ENCODE assay signal across 8 cellular contexts in the genomic region with DNA sequence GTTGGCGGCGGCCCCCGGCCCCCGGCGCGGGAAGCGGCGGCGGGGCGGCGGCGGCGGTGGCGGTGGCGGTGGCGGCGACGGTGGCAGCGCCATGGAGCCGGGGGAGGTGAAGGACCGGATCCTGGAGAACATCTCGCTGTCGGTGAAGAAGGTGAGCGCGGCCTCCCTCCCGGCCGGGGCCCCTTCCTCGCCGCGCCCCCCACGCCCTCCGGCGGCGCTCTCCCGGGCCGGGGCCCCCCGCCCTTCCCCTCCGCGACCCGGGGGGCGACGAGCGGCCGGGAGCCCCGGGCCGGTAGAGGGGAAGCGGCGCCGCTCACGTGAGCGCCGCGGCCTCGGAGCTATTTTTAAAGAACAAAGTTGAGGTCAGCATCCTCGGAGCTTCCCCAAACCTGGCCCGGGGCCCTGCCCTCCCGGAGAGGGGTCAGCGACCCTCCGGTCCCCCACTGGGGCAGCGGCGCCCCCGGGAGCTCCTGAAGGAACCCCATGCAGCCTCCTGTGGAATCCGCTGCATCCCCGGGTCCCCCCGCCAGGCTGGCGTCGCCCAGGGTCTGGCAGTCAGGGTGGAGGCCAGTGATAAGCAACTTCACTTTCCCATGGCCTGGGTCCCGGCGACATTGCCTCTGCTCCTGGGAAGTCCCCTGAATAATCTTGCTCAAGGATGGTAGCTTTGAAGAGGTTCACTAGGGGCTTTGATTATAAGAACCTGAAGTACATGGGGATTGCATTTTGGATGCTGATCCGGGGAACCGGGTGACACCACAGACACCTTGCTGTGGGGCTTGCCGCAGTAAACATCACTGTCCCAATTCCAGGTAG. TPM values are rescaled to one million over a fixed set of nuclear protein-coding genes. Genes with fewer than 3 reads are reported as not detected.
DNase-seq lines count a peak whose midpoint lies in the region; FAIRE-seq and TF ChIP-seq lines count a peak whose summit lies in the region.

No MANE protein-coding gene starts in this region.

- no peak overlapping the region for H3K56ac ChIP-seq in H1 (replicated peaks; ENCODE audit: insufficient read length, low read depth, low read length)

- no peak overlapping the region for H2BK12ac ChIP-seq in H1 (ENCODE audit: low read depth, low read length)

- TF ChIP-seq POLR2A in H1 (IDR thresholded peaks at IDR 0.05; ENCODE audit: control extremely low read depth in 1 of 2, low read depth in 2 of 2, low read length in 2 of 2) (no peak), tibial nerve (IDR thresholded peaks at IDR 0.05) (peak in 1 of 2 donors; percentile 18)

- H4K91ac ChIP-seq in H1 (replicated peaks; ENCODE audit: insufficient read length, low read length), result no peak overlapping the region

- H3K9me3 ChIP-seq in HUES64 (ENCODE audit: insufficient read depth, low read depth, low read length), result no peaks in the 10 kb centered on the region
- H3K9me3 ChIP-seq in H1 (ENCODE audit: insufficient read depth in 2 of 2, low read depth in 1 of 2, low read length in 1 of 2), result no peaks in the 10 kb centered on the region
- no peaks in the 10 kb centered on the region for H3K9me3 ChIP-seq in tibial nerve

- H3K4me1 ChIP-seq in HUES64 (ENCODE audit: insufficient read depth, low read length) (peaks cover 7% of the 10 kb centered on the region; the same call in 1 of the 2 replicates), H1 (replicated peaks in 1 of 4; ENCODE audit: control insufficient read depth in 3 of 4, insufficient read depth in 4 of 4, low read length in 3 of 4) (peaks cover 0 to 3% (median 0%) of the 10 kb centered on the region in 4 experiments; a peak in 2 of 7 replicates), tibial nerve (peaks cover 0 to 57% (median 23%) of the 10 kb centered on the region in 4 donors)

- H3K27me3 ChIP-seq in HUES64 (ENCODE audit: insufficient read depth, low read length), result no peaks in the 10 kb centered on the region
- H3K27me3 ChIP-seq in H1 (replicated peaks in 1 of 4; ENCODE audit: control insufficient read depth in 3 of 4, extremely low read depth in 1 of 4, insufficient read depth in 3 of 4, low read length in 3 of 4), result no peaks in the 10 kb centered on the region
- no peaks in the 10 kb centered on the region for H3K27me3 ChIP-seq in tibial nerve

- TF ChIP-seq EP300 in H1 (IDR thresholded peaks at IDR 0.05; ENCODE audit: borderline replicate concordance in 1 of 2, low read depth in 2 of 2, low read length in 2 of 2) (no peak), tibial nerve (IDR thresholded peaks at IDR 0.05) (no peak)

- H3K79me1 ChIP-seq in H1 (ENCODE audit: low read depth, low read length), result peaks cover 3% of the 10 kb centered on the region

- POLR2A ChIA-PET in H1 (lab: Charles Lee; ENCODE audit: partially characterized antibody), result interaction anchor here (0.6 to 2.6 kb wide), 6 partner anchors 13 to 92 kb away, joined by 3 to 7 read pairs (median 4); a partner anchor contains a TSS

- peaks cover 0 to 3% of the 10 kb centered on the region in 2 experiments for H4K20me1 ChIP-seq in H1 (replicated peaks in 1 of 2; ENCODE audit: control insufficient read depth in 1 of 2, insufficient read depth in 2 of 2, low read length in 2 of 2)

- FAIRE-seq in H1 (lab: Jason Lieb, UNC), result no peak

- H3K4me2 ChIP-seq in H1 (ENCODE audit: insufficient read depth in 1 of 2, low read depth in 2 of 2, low read length in 2 of 2), result peak overlapping the region; percentile 56 to 66

- H3K27ac ChIP-seq in HUES64 (ENCODE audit: low read depth, low read length) (no peak overlapping the region; the same call in 1 of the 2 replicates), H1 (ENCODE audit: low read depth, low read length) (no peak overlapping the region), tibial nerve (peak overlapping the region; percentile 86 to 99 (median 96))

- H3K36me3 ChIP-seq in HUES64 (ENCODE audit: insufficient read depth, low read length), result peaks cover 5% of the 10 kb centered on the region; the same call in 1 of the 2 replicates
- H3K36me3 ChIP-seq in H1 (ENCODE audit: control insufficient read depth in 2 of 4, insufficient read depth in 4 of 4, low read length in 3 of 4), result no peaks in the 10 kb centered on the region
- peaks cover 0 to 9% (median 0%) of the 10 kb centered on the region in 3 donors for H3K36me3 ChIP-seq in tibial nerve

- H2BK120ac ChIP-seq in H1 (replicated peaks; ENCODE audit: low read depth, low read length), result no peak overlapping the region

- CTCF ChIA-PET in H1 (lab: Charles Lee; ENCODE audit: partially characterized antibody), result interaction anchor here (1.0 kb wide), 1 partner anchor 56 kb away, joined by 4 read pairs; no protein-coding TSS in a partner anchor

- H3K4me3 ChIP-seq in HUES64 (ENCODE audit: low read length), result peak overlapping the region; percentile 89
- H3K4me3 ChIP-seq in H1 (ENCODE audit: extremely low read depth in 1 of 4, insufficient read depth in 2 of 4, low read depth in 3 of 4, low read length in 4 of 4), result peak overlapping the region; percentile 42 to 75 (median 73)
- H3K4me3 ChIP-seq in tibial nerve, result peak overlapping the region; percentile 76 to 97 (median 94)

- H4K5ac ChIP-seq in H1 (ENCODE audit: insufficient read length, low read depth, low read length), result no peak overlapping the region

- TF ChIP-seq CTCF in H1 (IDR thresholded peaks at IDR 0.05; ENCODE audit: control extremely low read depth in 1 of 3, insufficient read depth in 1 of 3, low read depth in 1 of 3, low read length in 3 of 3) (no peak), tibial nerve (IDR thresholded peaks at IDR 0.05) (peak in 2 of 5 experiments; percentile 45 to 53)

- no peak overlapping the region for H3K14ac ChIP-seq in H1 (ENCODE audit: insufficient read length)

- peak overlapping the region; percentile 43; the same call in 1 of the 2 replicates for H4K8ac ChIP-seq in H1 (ENCODE audit: extremely low read depth, insufficient read depth, low read length)

- peak overlapping the region; percentile 48; the same call in 1 of the 2 replicates for H3K18ac ChIP-seq in H1 (ENCODE audit: extremely low read depth, low read length)

- peak overlapping the region; percentile 69 for H3K9ac ChIP-seq in HUES64 (ENCODE audit: low read depth, low read length)
- peak overlapping the region; percentile 0 to 88 (median 50); a peak in 2 of 7 replicates for H3K9ac ChIP-seq in H1 (replicated peaks in 1 of 4; ENCODE audit: extremely low read depth in 1 of 4, low read depth in 3 of 4, low read length in 3 of 4)

- H3K4ac ChIP-seq in H1 (replicated peaks; ENCODE audit: insufficient read length, low read depth, low read length), result no peak overlapping the region

- H2BK20ac ChIP-seq in H1 (ENCODE audit: low read length), result no peak overlapping the region

- no peak for TF ChIP-seq RAD21 in H1 (IDR thresholded peaks at IDR 0.05 in 1 of 2, conservative IDR thresholded peaks at IDR 0.05 in 1 of 2; ENCODE audit: low read depth in 2 of 2, low read length in 2 of 2)

- H2AK5ac ChIP-seq in H1 (ENCODE audit: low read depth, low read length), result no peak overlapping the region

- no peak overlapping the region for H2AFZ ChIP-seq in H1 (ENCODE audit: low read length)

- DNase-seq in NCI-H82 (lab: John Stamatoyannopoulos, UW) (peak; percentile 53), NCI-H82 treated with DMSO at 0.1 percent for 48 hours (lab: John Stamatoyannopoulos, UW; ENCODE audit: unreplicated experiment) (no peak), H1 (ENCODE audit: low read depth in 1 of 2, low spot score in 2 of 2) (peak in 1 of 2 experiments; percentile 59), midbrain (lab: John Stamatoyannopoulos, UW) (peak; percentile 28), tibial nerve (ENCODE audit: low spot score in 2 of 2) (no peak), NCI-H446 treated with DMSO at 0.1 percent for 48 hours (lab: John Stamatoyannopoulos, UW) (no peak)
- DNase-seq in activated CD4-positive, alpha-beta T cell treated with anti-CD3 and anti-CD28 coated beads, Interleukin-2, amount 50 U/mL, for 1 hour, result peak; percentile 23

- H3K79me2 ChIP-seq in H1 (ENCODE audit: control insufficient read depth in 1 of 2, insufficient read depth in 2 of 2, low read length in 2 of 2), result peaks cover 6 to 32% of the 10 kb centered on the region in 2 experiments

- WGBS in HUES64, result 1% methylated on average over 72 of the region's 72 CpGs
- 8% methylated on average over 25 of the region's 72 CpGs; no CpG with 5 or more reads in 1 of the 2 experiments for WGBS in H1 (ENCODE audit: extremely low coverage in 1 of 2, insufficient coverage in 1 of 2, insufficient read length in 1 of 2, insufficient replicate concordance in 2 of 2, low coverage in 1 of 2, low lambda C conversion rate in 2 of 2, missing lambda C conversion rate in 1 of 2), 2 experiments
- 1 to 2% methylated on average over 13 to 44 of the region's 72 CpGs for whole genome bisulfite sequencing in tibial nerve, 2 donors

- H3K23ac ChIP-seq in H1 (ENCODE audit: insufficient read length), result no peak overlapping the region

- H3K23me2 ChIP-seq in H1 (ENCODE audit: low read depth, low read length), result peaks cover 2% of the 10 kb centered on the region; the same call in 1 of the 2 replicates

- H2BK5ac ChIP-seq in H1 (ENCODE audit: low read depth, low read length), result no peak overlapping the region

- no peak overlapping the region for H2BK15ac ChIP-seq in H1 (ENCODE audit: low read length)

RNA-seq across cellular contexts. Expression of a gene that starts 0.6 kb away (rescaled TPM):
- 27.9 TPM for polyA plus RNA-seq in HUES64 (2013, experiment 1 of 2)
- polyA plus RNA-seq in HUES64 (2013, experiment 2 of 2), result 29.3 TPM
- 47.6 and 47.9 TPM in 2 replicates for total RNA-seq in H1 (2021; fragmentation: NEBNext Ultra II Directional; extraction: Animal tissue kit (Norgen Biotek cat#: 25700))
- 38.3 and 52.7 TPM in 2 replicates for polyA plus RNA-seq in H1 (2011; rRNA removed)
- 38.9 TPM for polyA plus RNA-seq in H1 (2011; cell fraction: cytosol; rRNA removed)
- polyA plus RNA-seq in H1 (2011; cell fraction: nucleus; rRNA removed), result 73.0 TPM
- polyA plus RNA-seq in H1 (2012, experiment 1 of 2), result 22.0 to 43.3 TPM (median 40.8 TPM) in 4 replicates
- 36.7 TPM for polyA plus RNA-seq in H1 (2012, experiment 2 of 2)
- 33.0 TPM for polyA plus RNA-seq in H1 (2013, experiment 1 of 2)
- 33.2 TPM for polyA plus RNA-seq in H1 (2013, experiment 2 of 2)
- polyA minus RNA-seq in H1 (2011; rRNA and poly(A)+ RNA removed), result 23.2 and 25.2 TPM in 2 replicates
- 30.7 TPM for polyA minus RNA-seq in H1 (2011; cell fraction: cytosol; rRNA and poly(A)+ RNA removed)
- polyA minus RNA-seq in H1 (2011; cell fraction: nucleus; rRNA and poly(A)+ RNA removed), result 20.5 TPM
- total RNA-seq in tibial nerve, result 10 to 100 TPM; 54.0 to 80.4 (median 57.1) TPM

RNA-seq across cellular contexts. Expression of a gene that starts 51.4 kb away (rescaled TPM):
- 0.20 TPM for polyA plus RNA-seq in HUES64 (2013, experiment 1 of 2)
- 0.38 TPM for polyA plus RNA-seq in HUES64 (2013, experiment 2 of 2)
- 0.48 and 0.50 TPM in 2 replicates for total RNA-seq in H1 (2021; fragmentation: NEBNext Ultra II Directional; extraction: Animal tissue kit (Norgen Biotek cat#: 25700))
- 0.62 and 0.75 TPM in 2 replicates for polyA plus RNA-seq in H1 (2011; rRNA removed)
- polyA plus RNA-seq in H1 (2011; cell fraction: cytosol; rRNA removed), result 0.71 TPM
- 1.6 TPM for polyA plus RNA-seq in H1 (2011; cell fraction: nucleus; rRNA removed)
- 0.37 to 0.81 TPM (median 0.54 TPM) in 4 replicates for polyA plus RNA-seq in H1 (2012, experiment 1 of 2)
- polyA plus RNA-seq in H1 (2012, experiment 2 of 2), result 0.28 TPM
- 0.81 TPM for polyA plus RNA-seq in H1 (2013, experiment 1 of 2)
- 0.39 TPM for polyA plus RNA-seq in H1 (2013, experiment 2 of 2)
- 0.07 and 0.22 TPM in 2 replicates for polyA minus RNA-seq in H1 (2011; rRNA and poly(A)+ RNA removed)
- not detected for polyA minus RNA-seq in H1 (2011; cell fraction: cytosol; rRNA and poly(A)+ RNA removed)
- 0.70 TPM for polyA minus RNA-seq in H1 (2011; cell fraction: nucleus; rRNA and poly(A)+ RNA removed)
- 10 to 100 TPM in 1 of 4 donors, 1 to 10 TPM in 3; 2.8 to 23.7 (median 3.3) TPM for total RNA-seq in tibial nerve

RNA-seq across cellular contexts. Expression of a gene that starts 57.6 kb away (rescaled TPM):
- 0.50 TPM for polyA plus RNA-seq in HUES64 (2013, experiment 1 of 2)
- 0.57 TPM for polyA plus RNA-seq in HUES64 (2013, experiment 2 of 2)
- total RNA-seq in H1 (2021; fragmentation: NEBNext Ultra II Directional; extraction: Animal tissue kit (Norgen Biotek cat#: 25700)), result 0.21 and 0.32 TPM in 2 replicates
- polyA plus RNA-seq in H1 (2011; rRNA removed), result 2.1 and 3.5 TPM in 2 replicates
- 1.5 TPM for polyA plus RNA-seq in H1 (2011; cell fraction: cytosol; rRNA removed)
- polyA plus RNA-seq in H1 (2011; cell fraction: nucleus; rRNA removed), result 2.0 TPM
- polyA plus RNA-seq in H1 (2012, experiment 1 of 2), result 0.46 to 1.7 TPM (median 1.1 TPM) in 4 replicates
- polyA plus RNA-seq in H1 (2012, experiment 2 of 2), result 0.91 TPM
- 0.73 TPM for polyA plus RNA-seq in H1 (2013, experiment 1 of 2)
- polyA plus RNA-seq in H1 (2013, experiment 2 of 2), result 0.66 TPM
- polyA minus RNA-seq in H1 (2011; rRNA and poly(A)+ RNA removed), result 0.19 and 0.61 TPM in 2 replicates
- 1.5 TPM for polyA minus RNA-seq in H1 (2011; cell fraction: cytosol; rRNA and poly(A)+ RNA removed)
- 1.1 TPM for polyA minus RNA-seq in H1 (2011; cell fraction: nucleus; rRNA and poly(A)+ RNA removed)
- not detected for total RNA-seq in tibial nerve

Comparison
In these comparisons a context has a peak if more than half of its experiments do, and no peak if none do; other contexts are left out.
1. DNase-seq: peak in NCI-H82 (single experiment), activated CD4-positive, alpha-beta T cell treated with anti-CD3 and anti-CD28 coated beads, Interleukin-2, amount 50 U/mL, for 1 hour (single experiment) and midbrain (single experiment); none in NCI-H82 treated with DMSO at 0.1 percent for 48 hours (single experiment), tibial nerve (0 of 2) and NCI-H446 treated with DMSO at 0.1 percent for 48 hours (single experiment).
2. H3K27ac ChIP-seq: peak in tibial nerve (4 of 4); none in HUES64 (single experiment) and H1 (single experiment).
3. Peak in every context shown above with its lines, with median percentiles within 50 percentile points of each other: H3K4me3 ChIP-seq.